1 cellular context compared by ENCODE assay signal in the genomic region with DNA sequence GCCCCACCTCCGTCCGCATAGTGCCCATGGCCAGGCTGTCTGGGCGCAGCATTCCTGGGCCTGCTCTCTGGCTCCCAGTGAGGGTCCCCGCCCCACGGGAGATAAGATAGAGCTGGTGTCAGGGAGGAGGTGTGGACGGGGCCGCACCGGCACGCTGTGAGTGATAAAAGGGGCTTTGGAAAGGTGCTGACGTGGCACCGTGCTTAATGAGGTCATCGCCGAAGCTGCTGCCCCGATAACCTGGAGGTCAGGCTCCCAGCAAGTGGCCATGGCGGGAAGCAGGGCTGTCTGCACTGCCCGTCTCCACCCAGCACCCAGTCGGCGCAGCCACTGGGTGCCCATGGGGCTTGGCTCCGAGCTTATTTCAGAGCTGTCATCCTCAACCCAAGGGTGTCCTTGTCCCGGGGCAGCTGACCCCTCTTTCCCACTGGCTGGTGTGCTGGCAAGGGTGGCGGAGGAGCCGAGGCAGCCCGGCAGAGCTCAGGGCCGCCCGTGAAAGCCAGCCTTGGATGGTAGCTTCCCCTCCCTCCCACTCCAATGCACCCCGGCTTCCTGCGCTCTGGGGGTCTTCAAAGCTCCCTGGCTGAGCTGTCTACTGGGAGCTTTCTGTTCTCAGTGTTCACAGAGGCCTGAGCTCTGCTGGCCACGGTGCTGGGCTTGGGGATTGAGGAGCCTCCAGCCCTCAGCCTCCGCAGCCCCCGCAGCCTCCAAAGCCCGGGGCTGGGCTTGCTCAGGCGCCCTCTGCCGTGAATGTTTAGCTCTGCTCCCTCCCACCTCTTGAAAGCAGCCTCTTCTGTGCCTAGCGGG.
A peak's percentile ranks its signal among the peaks of the same experiment; 100 is the strongest.
TF ChIP-seq lines count a peak whose summit lies in the region.

No MANE protein-coding gene starts in this region.

TF ChIP-seq in HepG2, 621 proteins besides CTCF, POLR2A, EP300 and RAD21 (continued from another document and continues in another):
- TF ChIP-seq, protein P1, sequence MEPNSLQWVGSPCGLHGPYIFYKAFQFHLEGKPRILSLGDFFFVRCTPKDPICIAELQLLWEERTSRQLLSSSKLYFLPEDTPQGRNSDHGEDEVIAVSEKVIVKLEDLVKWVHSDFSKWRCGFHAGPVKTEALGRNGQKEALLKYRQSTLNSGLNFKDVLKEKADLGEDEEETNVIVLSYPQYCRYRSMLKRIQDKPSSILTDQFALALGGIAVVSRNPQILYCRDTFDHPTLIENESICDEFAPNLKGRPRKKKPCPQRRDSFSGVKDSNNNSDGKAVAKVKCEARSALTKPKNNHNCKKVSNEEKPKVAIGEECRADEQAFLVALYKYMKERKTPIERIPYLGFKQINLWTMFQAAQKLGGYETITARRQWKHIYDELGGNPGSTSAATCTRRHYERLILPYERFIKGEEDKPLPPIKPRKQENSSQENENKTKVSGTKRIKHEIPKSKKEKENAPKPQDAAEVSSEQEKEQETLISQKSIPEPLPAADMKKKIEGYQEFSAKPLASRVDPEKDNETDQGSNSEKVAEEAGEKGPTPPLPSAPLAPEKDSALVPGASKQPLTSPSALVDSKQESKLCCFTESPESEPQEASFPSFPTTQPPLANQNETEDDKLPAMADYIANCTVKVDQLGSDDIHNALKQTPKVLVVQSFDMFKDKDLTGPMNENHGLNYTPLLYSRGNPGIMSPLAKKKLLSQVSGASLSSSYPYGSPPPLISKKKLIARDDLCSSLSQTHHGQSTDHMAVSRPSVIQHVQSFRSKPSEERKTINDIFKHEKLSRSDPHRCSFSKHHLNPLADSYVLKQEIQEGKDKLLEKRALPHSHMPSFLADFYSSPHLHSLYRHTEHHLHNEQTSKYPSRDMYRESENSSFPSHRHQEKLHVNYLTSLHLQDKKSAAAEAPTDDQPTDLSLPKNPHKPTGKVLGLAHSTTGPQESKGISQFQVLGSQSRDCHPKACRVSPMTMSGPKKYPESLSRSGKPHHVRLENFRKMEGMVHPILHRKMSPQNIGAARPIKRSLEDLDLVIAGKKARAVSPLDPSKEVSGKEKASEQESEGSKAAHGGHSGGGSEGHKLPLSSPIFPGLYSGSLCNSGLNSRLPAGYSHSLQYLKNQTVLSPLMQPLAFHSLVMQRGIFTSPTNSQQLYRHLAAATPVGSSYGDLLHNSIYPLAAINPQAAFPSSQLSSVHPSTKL (CRISPR knock-in tag; IDR thresholded peaks at IDR 0.05) = 0 out of 2 replicates have a peak, but pooled peaks have one; percentile 24
- peak; percentile 34 for TF ChIP-seq SMC3 (IDR thresholded peaks at IDR 0.05; ENCODE audit: low read length)
- TF ChIP-seq, protein P2, sequence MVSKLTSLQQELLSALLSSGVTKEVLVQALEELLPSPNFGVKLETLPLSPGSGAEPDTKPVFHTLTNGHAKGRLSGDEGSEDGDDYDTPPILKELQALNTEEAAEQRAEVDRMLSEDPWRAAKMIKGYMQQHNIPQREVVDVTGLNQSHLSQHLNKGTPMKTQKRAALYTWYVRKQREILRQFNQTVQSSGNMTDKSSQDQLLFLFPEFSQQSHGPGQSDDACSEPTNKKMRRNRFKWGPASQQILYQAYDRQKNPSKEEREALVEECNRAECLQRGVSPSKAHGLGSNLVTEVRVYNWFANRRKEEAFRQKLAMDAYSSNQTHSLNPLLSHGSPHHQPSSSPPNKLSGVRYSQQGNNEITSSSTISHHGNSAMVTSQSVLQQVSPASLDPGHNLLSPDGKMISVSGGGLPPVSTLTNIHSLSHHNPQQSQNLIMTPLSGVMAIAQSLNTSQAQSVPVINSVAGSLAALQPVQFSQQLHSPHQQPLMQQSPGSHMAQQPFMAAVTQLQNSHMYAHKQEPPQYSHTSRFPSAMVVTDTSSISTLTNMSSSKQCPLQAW (CRISPR knock-in tag; IDR thresholded peaks at IDR 0.05) = no peak
- TF ChIP-seq ZBTB38 (CRISPR knock-in tag; IDR thresholded peaks at IDR 0.05) = peak; percentile 57; the same call in 1 of the 2 replicates
- TF ChIP-seq, protein P3, sequence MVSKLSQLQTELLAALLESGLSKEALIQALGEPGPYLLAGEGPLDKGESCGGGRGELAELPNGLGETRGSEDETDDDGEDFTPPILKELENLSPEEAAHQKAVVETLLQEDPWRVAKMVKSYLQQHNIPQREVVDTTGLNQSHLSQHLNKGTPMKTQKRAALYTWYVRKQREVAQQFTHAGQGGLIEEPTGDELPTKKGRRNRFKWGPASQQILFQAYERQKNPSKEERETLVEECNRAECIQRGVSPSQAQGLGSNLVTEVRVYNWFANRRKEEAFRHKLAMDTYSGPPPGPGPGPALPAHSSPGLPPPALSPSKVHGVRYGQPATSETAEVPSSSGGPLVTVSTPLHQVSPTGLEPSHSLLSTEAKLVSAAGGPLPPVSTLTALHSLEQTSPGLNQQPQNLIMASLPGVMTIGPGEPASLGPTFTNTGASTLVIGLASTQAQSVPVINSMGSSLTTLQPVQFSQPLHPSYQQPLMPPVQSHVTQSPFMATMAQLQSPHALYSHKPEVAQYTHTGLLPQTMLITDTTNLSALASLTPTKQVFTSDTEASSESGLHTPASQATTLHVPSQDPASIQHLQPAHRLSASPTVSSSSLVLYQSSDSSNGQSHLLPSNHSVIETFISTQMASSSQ (IDR thresholded peaks at IDR 0.05; ENCODE audit: low read depth) = no peak
- TF ChIP-seq, protein P3 (CRISPR knock-in tag; IDR thresholded peaks at IDR 0.05; ENCODE audit: borderline replicate concordance) = 0 out of 2 replicates have a peak, but pooled peaks have one; percentile 22
- TF ChIP-seq DNMT1 (CRISPR knock-in tag; IDR thresholded peaks at IDR 0.05) = no peak
- TF ChIP-seq ZNF292 (CRISPR knock-in tag; IDR thresholded peaks at IDR 0.05; ENCODE audit: borderline replicate concordance, low read depth) = 0 out of 2 replicates have a peak, but pooled peaks have one; percentile 31
- no peak for TF ChIP-seq ZNF232 (CRISPR knock-in tag; IDR thresholded peaks at IDR 0.05; ENCODE audit: borderline replicate concordance)
- peak; percentile 67; the same call in 1 of the 2 replicates for TF ChIP-seq RBFOX2 (IDR thresholded peaks at IDR 0.05; ENCODE audit: low read depth, low read length)
- peak; percentile 82 for TF ChIP-seq PATZ1 (CRISPR knock-in tag; IDR thresholded peaks at IDR 0.05)
- TF ChIP-seq, protein P4, sequence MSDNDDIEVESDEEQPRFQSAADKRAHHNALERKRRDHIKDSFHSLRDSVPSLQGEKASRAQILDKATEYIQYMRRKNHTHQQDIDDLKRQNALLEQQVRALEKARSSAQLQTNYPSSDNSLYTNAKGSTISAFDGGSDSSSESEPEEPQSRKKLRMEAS (IDR thresholded peaks at IDR 0.05) = peak; percentile 41
- TF ChIP-seq STAT5B (CRISPR knock-in tag; IDR thresholded peaks at IDR 0.05) = no peak
- TF ChIP-seq CBX1 (IDR thresholded peaks at IDR 0.05; ENCODE audit: low read depth) = no peak
- 0 out of 2 replicates have a peak, but pooled peaks have one; percentile 39 for TF ChIP-seq TBX2 (CRISPR knock-in tag; IDR thresholded peaks at IDR 0.05; ENCODE audit: borderline replicate concordance)
- TF ChIP-seq GTF3A (CRISPR knock-in tag; conservative IDR thresholded peaks at IDR 0.05) = 0 out of 2 replicates have a peak, but pooled peaks have one; percentile 29
- TF ChIP-seq SMAD9 (CRISPR knock-in tag; IDR thresholded peaks at IDR 0.05) = no peak
- TF ChIP-seq, protein P5, sequence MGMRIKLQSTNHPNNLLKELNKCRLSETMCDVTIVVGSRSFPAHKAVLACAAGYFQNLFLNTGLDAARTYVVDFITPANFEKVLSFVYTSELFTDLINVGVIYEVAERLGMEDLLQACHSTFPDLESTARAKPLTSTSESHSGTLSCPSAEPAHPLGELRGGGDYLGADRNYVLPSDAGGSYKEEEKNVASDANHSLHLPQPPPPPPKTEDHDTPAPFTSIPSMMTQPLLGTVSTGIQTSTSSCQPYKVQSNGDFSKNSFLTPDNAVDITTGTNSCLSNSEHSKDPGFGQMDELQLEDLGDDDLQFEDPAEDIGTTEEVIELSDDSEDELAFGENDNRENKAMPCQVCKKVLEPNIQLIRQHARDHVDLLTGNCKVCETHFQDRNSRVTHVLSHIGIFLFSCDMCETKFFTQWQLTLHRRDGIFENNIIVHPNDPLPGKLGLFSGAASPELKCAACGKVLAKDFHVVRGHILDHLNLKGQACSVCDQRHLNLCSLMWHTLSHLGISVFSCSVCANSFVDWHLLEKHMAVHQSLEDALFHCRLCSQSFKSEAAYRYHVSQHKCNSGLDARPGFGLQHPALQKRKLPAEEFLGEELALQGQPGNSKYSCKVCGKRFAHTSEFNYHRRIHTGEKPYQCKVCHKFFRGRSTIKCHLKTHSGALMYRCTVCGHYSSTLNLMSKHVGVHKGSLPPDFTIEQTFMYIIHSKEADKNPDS (CRISPR knock-in tag; IDR thresholded peaks at IDR 0.05) = no peak
- no peak for TF ChIP-seq SRSF1 (optimal IDR thresholded peaks at IDR 0.05; ENCODE audit: low read depth, low read length)
- TF ChIP-seq POGZ (CRISPR knock-in tag; IDR thresholded peaks at IDR 0.05) = peak; percentile 60
- no peak for TF ChIP-seq PRPF4 (IDR thresholded peaks at IDR 0.05; ENCODE audit: low read depth, low read length, poor library complexity, severe bottlenecking)
- peak; percentile 88; the same call in 1 of the 2 replicates for TF ChIP-seq ZMYM3 (CRISPR knock-in tag; IDR thresholded peaks at IDR 0.05)
- TF ChIP-seq MLX (CRISPR knock-in tag; IDR thresholded peaks at IDR 0.05) = 0 out of 2 replicates have a peak, but pooled peaks have one; percentile 25
- TF ChIP-seq PITX1 (CRISPR knock-in tag; IDR thresholded peaks at IDR 0.05) = peak; percentile 64; the same call in 1 of the 2 replicates
- TF ChIP-seq, protein P6, sequence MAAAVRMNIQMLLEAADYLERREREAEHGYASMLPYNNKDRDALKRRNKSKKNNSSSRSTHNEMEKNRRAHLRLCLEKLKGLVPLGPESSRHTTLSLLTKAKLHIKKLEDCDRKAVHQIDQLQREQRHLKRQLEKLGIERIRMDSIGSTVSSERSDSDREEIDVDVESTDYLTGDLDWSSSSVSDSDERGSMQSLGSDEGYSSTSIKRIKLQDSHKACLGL (CRISPR knock-in tag; IDR thresholded peaks at IDR 0.05) = 0 out of 2 replicates have a peak, but pooled peaks have one; percentile 38
- no peak for TF ChIP-seq ZNF230 (CRISPR knock-in tag; IDR thresholded peaks at IDR 0.05)
- TF ChIP-seq MAZ (IDR thresholded peaks at IDR 0.05; ENCODE audit: borderline replicate concordance, low read depth, low read length) = no peak
- peak; percentile 68; the same call in 1 of the 2 replicates for TF ChIP-seq MAZ (CRISPR knock-in tag; IDR thresholded peaks at IDR 0.05; ENCODE audit: low read depth)
- no peak for TF ChIP-seq AKAP8 (CRISPR knock-in tag; IDR thresholded peaks at IDR 0.05)
- no peak for TF ChIP-seq ZNF615 (CRISPR knock-in tag; IDR thresholded peaks at IDR 0.05; ENCODE audit: borderline replicate concordance)
- TF ChIP-seq, protein P7, sequence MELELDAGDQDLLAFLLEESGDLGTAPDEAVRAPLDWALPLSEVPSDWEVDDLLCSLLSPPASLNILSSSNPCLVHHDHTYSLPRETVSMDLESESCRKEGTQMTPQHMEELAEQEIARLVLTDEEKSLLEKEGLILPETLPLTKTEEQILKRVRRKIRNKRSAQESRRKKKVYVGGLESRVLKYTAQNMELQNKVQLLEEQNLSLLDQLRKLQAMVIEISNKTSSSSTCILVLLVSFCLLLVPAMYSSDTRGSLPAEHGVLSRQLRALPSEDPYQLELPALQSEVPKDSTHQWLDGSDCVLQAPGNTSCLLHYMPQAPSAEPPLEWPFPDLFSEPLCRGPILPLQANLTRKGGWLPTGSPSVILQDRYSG (CRISPR knock-in tag; IDR thresholded peaks at IDR 0.05) = no peak
- TF ChIP-seq, protein P8, sequence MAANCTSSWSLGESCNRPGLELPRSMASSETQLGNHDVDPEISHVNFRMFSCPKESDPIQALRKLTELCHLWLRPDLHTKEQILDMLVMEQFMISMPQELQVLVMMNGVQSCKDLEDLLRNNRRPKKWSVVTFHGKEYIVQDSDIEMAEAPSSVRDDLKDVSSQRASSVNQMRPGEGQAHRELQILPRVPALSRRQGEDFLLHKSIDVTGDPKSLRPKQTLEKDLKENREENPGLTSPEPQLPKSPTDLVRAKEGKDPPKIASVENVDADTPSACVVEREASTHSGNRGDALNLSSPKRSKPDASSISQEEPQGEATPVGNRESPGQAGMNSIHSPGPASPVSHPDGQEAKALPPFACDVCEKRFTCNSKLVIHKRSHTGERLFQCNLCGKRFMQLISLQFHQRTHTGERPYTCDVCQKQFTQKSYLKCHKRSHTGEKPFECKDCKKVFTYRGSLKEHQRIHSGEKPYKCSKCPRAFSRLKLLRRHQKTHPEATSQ (CRISPR knock-in tag; IDR thresholded peaks at IDR 0.05; ENCODE audit: borderline replicate concordance) = no peak
